1 cellular context compared by ENCODE assay signal in genomic region chr7:82051641-82052040, GRCh38.
TF ChIP-seq lines count a peak whose summit lies in the region.

No MANE protein-coding gene starts in this region.

TF ChIP-seq in SK-N-SH, 30 proteins besides CTCF, POLR2A, EP300 and RAD21 (continued from another document):
- TF ChIP-seq USF1 (IDR thresholded peaks at IDR 0.05; ENCODE audit: borderline replicate concordance, low read depth) (no peak), FOXM1 (IDR thresholded peaks at IDR 0.05; ENCODE audit: low read depth) (peak; percentile 49; the same call in 1 of the 2 replicates), CHD2 (IDR thresholded peaks at IDR 0.05; ENCODE audit: low read length, partially characterized antibody) (peak; percentile 78), JUND (IDR thresholded peaks at IDR 0.05) (no peak), MXI1 (IDR thresholded peaks at IDR 0.05; ENCODE audit: low read depth, low read length) (peak; percentile 88), FOXJ3 (CRISPR knock-in tag; IDR thresholded peaks at IDR 0.05) (peak; percentile 85)
TF ChIP-seq in SK-N-SH: peak in this region for 7.
